Comparison of ENCODE assay signal across 19 cellular contexts in genomic region chr17:37849617-37849972, GRCh38.
DNase-seq lines count a peak whose midpoint lies in the region; ATAC-seq and TF ChIP-seq lines count a peak whose summit lies in the region.
"Had no signal": no experiment of that assay in that cellular context is flagged by ENCODE, and none has a peak within 500 bp of the region (broad histone marks: within the 10 kb centered on the region; RNA-seq: fewer than 3 reads in every experiment).

No MANE protein-coding gene starts in this region.

- intact Hi-C loops in activated CD4-positive, alpha-beta T cell treated with anti-CD3 and anti-CD28 coated beads, Interleukin-2, amount 10 ng/mL, durations not matched to agents 24 days and 14 days (cut with micrococcal nuclease), result loop anchor here (2.0 to 10.0 kb wide), 2 partner anchors 21 to 445 kb away; partner anchors contain the start of genes ACACA and TADA2A
- intact Hi-C loops in activated CD4-positive, alpha-beta T cell treated with anti-CD3 and anti-CD28 coated beads for 36 hours (cut with DNase I, micrococcal nuclease), result no loop called here

- WGBS in smooth muscle cell (ENCODE audit: low lambda C conversion rate), result 92% methylated on average over 3 of the region's 3 CpGs

- ATAC-seq in activated CD4-positive, alpha-beta T cell treated with anti-CD3 and anti-CD28 coated beads for 36 hours, result no peak

- H3K79me2 ChIP-seq in SU-DHL-6 (ENCODE audit: insufficient read depth, low read length) (no peaks in the 10 kb centered on the region), smooth muscle cell (ENCODE audit: low read depth) (no peaks in the 10 kb centered on the region)

- peak overlapping the region; percentile 93 for H3K27ac Mint-ChIP-seq in activated CD4-positive, alpha-beta T cell treated with anti-CD3 and anti-CD28 coated beads, Interleukin-2, amount 10 ng/mL, durations not matched to agents 24 days and 14 days
- H3K27ac Mint-ChIP-seq in activated CD4-positive, alpha-beta T cell treated with anti-CD3 and anti-CD28 coated beads for 36 hours, result no peak overlapping the region

- peak overlapping the region; percentile 31; the same call in 1 of the 2 replicates for H3K27ac ChIP-seq in SU-DHL-6 (ENCODE audit: low read depth, low read length)
- H3K27ac ChIP-seq in smooth muscle cell (ENCODE audit: low read depth), result peak overlapping the region; percentile 49
- H3K27ac ChIP-seq: cardiac muscle cell, upper lobe of right lung had no signal

- no peaks in the 10 kb centered on the region for H3K4me1 ChIP-seq in smooth muscle cell (ENCODE audit: low read depth)

- peaks cover 9% of the 10 kb centered on the region for H3K27me3 Mint-ChIP-seq in activated CD4-positive, alpha-beta T cell treated with anti-CD3 and anti-CD28 coated beads, Interleukin-2, amount 10 ng/mL, durations not matched to agents 24 days and 14 days
- peaks cover 10% of the 10 kb centered on the region for H3K27me3 Mint-ChIP-seq in activated CD4-positive, alpha-beta T cell treated with anti-CD3 and anti-CD28 coated beads for 36 hours
- H3K27me3 Mint-ChIP-seq: B cell had no signal

- H3K36me3 ChIP-seq in SU-DHL-6 (ENCODE audit: low read length), result no peaks in the 10 kb centered on the region
- H3K36me3 ChIP-seq in smooth muscle cell (ENCODE audit: low read depth), result no peaks in the 10 kb centered on the region
- H3K36me3 ChIP-seq: cardiac muscle cell, upper lobe of right lung had no signal

- H3K9me3 ChIP-seq in SU-DHL-6 (ENCODE audit: insufficient read depth, low read length), result no peaks in the 10 kb centered on the region
- no peaks in the 10 kb centered on the region for H3K9me3 ChIP-seq in smooth muscle cell (replicated peaks; ENCODE audit: low read depth)
- H3K9me3 ChIP-seq: upper lobe of right lung had no signal

- TF ChIP-seq CTCF in SU-DHL-6 (IDR thresholded peaks at IDR 0.05; ENCODE audit: insufficient read depth, low read length, poor library complexity, severe bottlenecking) (no peak), smooth muscle cell (IDR thresholded peaks at IDR 0.05; ENCODE audit: borderline replicate concordance, insufficient read depth, poor library complexity, severe bottlenecking) (no peak)

- POLR2A ChIA-PET in activated CD4-positive, alpha-beta T cell treated with anti-CD3 and anti-CD28 coated beads for 36 hours (lab: Charles Lee), result interaction anchor here (0.7 kb wide), 1 partner anchor 616 kb away, joined by 3 read pairs; no protein-coding TSS in a partner anchor

- peaks cover 4% of the 10 kb centered on the region for H3K9me3 Mint-ChIP-seq in activated CD4-positive, alpha-beta T cell treated with anti-CD3 and anti-CD28 coated beads, Interleukin-2, amount 10 ng/mL, durations not matched to agents 24 days and 14 days
- no peaks in the 10 kb centered on the region for H3K9me3 Mint-ChIP-seq in activated CD4-positive, alpha-beta T cell treated with anti-CD3 and anti-CD28 coated beads for 36 hours (ENCODE audit: low read depth)
- H3K9me3 Mint-ChIP-seq: activated CD4-positive, alpha-beta memory T cell treated with anti-CD3 and anti-CD28 coated beads, Interleukin-2, amount 10 ng/mL, durations not matched to agents 7 days and 5 days had no signal

- DNase-seq in activated CD4-positive, alpha-beta T cell treated with anti-CD3 and anti-CD28 coated beads, Interleukin-2, amount 10 ng/mL, durations not matched to agents 24 days and 14 days, result no peak
- DNase-seq in activated CD4-positive, alpha-beta T cell treated with anti-CD3 and anti-CD28 coated beads for 36 hours, result no peak
- DNase-seq in ecto neural progenitor cell (ENCODE audit: low spot score), result peak; percentile 9
- DNase-seq in smooth muscle cell (lab: John Stamatoyannopoulos, UW; ENCODE audit: unreplicated experiment), result no peak
- DNase-seq in NCI-H526 treated with DMSO at 0.1 percent for 48 hours (lab: John Stamatoyannopoulos, UW), result no peak
- no peak for DNase-seq in cerebellar cortex (ENCODE audit: low spot score)
- DNase-seq in stimulated activated CD4-positive, alpha-beta T cell treated with anti-CD3 and anti-CD28 coated beads, Interleukin-4, amount 100 ng/mL, for 1 hour, result no peak
- DNase-seq: activated CD4-positive, CD25-positive, alpha-beta regulatory T cell; activated T-cell treated with anti-CD3 and anti-CD28 coated beads, Interleukin-2, amount 50 U/mL, for 1 hour; H7; NCI-H1092; NCI-H1930; substantia nigra; upper lobe of right lung had no signal

- CTCF ChIA-PET in activated CD4-positive, alpha-beta T cell treated with anti-CD3 and anti-CD28 coated beads for 36 hours (lab: Charles Lee), result no interaction called here

- no peaks in the 10 kb centered on the region for H3K36me3 Mint-ChIP-seq in activated CD4-positive, alpha-beta T cell treated with anti-CD3 and anti-CD28 coated beads, Interleukin-2, amount 10 ng/mL, durations not matched to agents 24 days and 14 days (ENCODE audit: low read depth)
- no peaks in the 10 kb centered on the region for H3K36me3 Mint-ChIP-seq in activated CD4-positive, alpha-beta T cell treated with anti-CD3 and anti-CD28 coated beads for 36 hours (ENCODE audit: low read depth)

- no peaks in the 10 kb centered on the region for H4K20me1 ChIP-seq in SU-DHL-6 (ENCODE audit: low read depth, low read length)
- no peaks in the 10 kb centered on the region for H4K20me1 ChIP-seq in smooth muscle cell (ENCODE audit: low read depth)

- H3K9ac ChIP-seq in SU-DHL-6 (ENCODE audit: low read length) (no peak overlapping the region), smooth muscle cell (ENCODE audit: low read depth) (no peak overlapping the region)

- H3K9me2 ChIP-seq in SU-DHL-6 (replicated peaks; ENCODE audit: insufficient read depth, low read length), result no peaks in the 10 kb centered on the region

- H3K27me3 ChIP-seq in SU-DHL-6 (ENCODE audit: low read length) (no peaks in the 10 kb centered on the region), smooth muscle cell (ENCODE audit: low read depth) (no peaks in the 10 kb centered on the region)
- H3K27me3 ChIP-seq: upper lobe of right lung had no signal

- H2AFZ ChIP-seq in SU-DHL-6 (ENCODE audit: low read depth, low read length, severe bottlenecking) (no peak overlapping the region), smooth muscle cell (ENCODE audit: low read depth) (no peak overlapping the region)

- H3K4me3 Mint-ChIP-seq in activated CD4-positive, alpha-beta T cell treated with anti-CD3 and anti-CD28 coated beads, Interleukin-2, amount 10 ng/mL, durations not matched to agents 24 days and 14 days, result no peak overlapping the region
- no peak overlapping the region for H3K4me3 Mint-ChIP-seq in activated CD4-positive, alpha-beta T cell treated with anti-CD3 and anti-CD28 coated beads for 36 hours
- H3K4me3 Mint-ChIP-seq: activated CD4-positive, alpha-beta memory T cell treated with anti-CD3 and anti-CD28 coated beads, Interleukin-2, amount 10 ng/mL, durations not matched to agents 7 days and 5 days; B cell; neural crest cell had no signal

- H3F3A ChIP-seq in SU-DHL-6 (ENCODE audit: insufficient read depth) (peaks cover 14% of the 10 kb centered on the region; the same call in 1 of the 2 replicates), smooth muscle cell (ENCODE audit: low read depth) (no peaks in the 10 kb centered on the region)

- H3K4me3 ChIP-seq in SU-DHL-6 (ENCODE audit: insufficient read depth, low read length, poor library complexity, severe bottlenecking), result no peak overlapping the region
- no peak overlapping the region for H3K4me3 ChIP-seq in smooth muscle cell
- H3K4me3 ChIP-seq: cardiac muscle cell, upper lobe of right lung had no signal

- H3K4me2 ChIP-seq in SU-DHL-6 (ENCODE audit: low read depth, low read length, poor library complexity, severe bottlenecking), result no peak overlapping the region
- H3K4me2 ChIP-seq in smooth muscle cell, result no peak overlapping the region

- peaks cover 38% of the 10 kb centered on the region for H3K4me1 Mint-ChIP-seq in activated CD4-positive, alpha-beta T cell treated with anti-CD3 and anti-CD28 coated beads, Interleukin-2, amount 10 ng/mL, durations not matched to agents 24 days and 14 days
- peaks cover 20% of the 10 kb centered on the region for H3K4me1 Mint-ChIP-seq in activated CD4-positive, alpha-beta T cell treated with anti-CD3 and anti-CD28 coated beads for 36 hours
